In genomic region chr18:64993695-64994094, GRCh38 we compare ENCODE assay signal across 21 cellular contexts.
DNase-seq lines count a peak whose midpoint lies in the region; ATAC-seq, FAIRE-seq and TF ChIP-seq lines count a peak whose summit lies in the region.
"Had no signal": no experiment of that assay in that cellular context is flagged by ENCODE, and none has a peak within 500 bp of the region (broad histone marks: within the 10 kb centered on the region; RNA-seq: fewer than 3 reads in every experiment).

No MANE protein-coding gene starts in this region.

- H3K9ac ChIP-seq in KMS-11: peak overlapping the region; percentile 68
- no peak overlapping the region for H3K9ac ChIP-seq in neuronal stem cell (ENCODE audit: low read depth, low read length, poor library complexity)
- H3K9ac ChIP-seq: BLaER1 had no signal

- H3K4me3 ChIP-seq in KMS-11 (IDR thresholded peaks at IDR 0.05; ENCODE audit: insufficient read depth, low read depth, low read length) (peak overlapping the region; percentile 32), neuronal stem cell (ENCODE audit: low read length in 2 of 2) (no peak overlapping the region)
- H3K4me3 ChIP-seq: BLaER1, cardiac muscle cell, K562, uterus had no signal

- H2BK120ac ChIP-seq in neuronal stem cell (ENCODE audit: low read depth, low read length): no peak overlapping the region

- peak overlapping the region; percentile 71 for H3K4me2 ChIP-seq in KMS-11
- no peak overlapping the region for H3K4me2 ChIP-seq in neuronal stem cell (ENCODE audit: insufficient read depth, low read length, poor library complexity, severe bottlenecking)
- H3K4me2 ChIP-seq: BLaER1 had no signal

- H4K8ac ChIP-seq in neuronal stem cell (ENCODE audit: low read depth, low read length): no peak overlapping the region

- no peak overlapping the region for H2BK12ac ChIP-seq in neuronal stem cell (ENCODE audit: low read length)

- no peak for ATAC-seq in GM21529 (IDR thresholded peaks at IDR 0.05; ENCODE audit: unreplicated experiment)
- ATAC-seq: activated CD8-positive, alpha-beta memory T cell treated with anti-CD3 and anti-CD28 coated beads, Interleukin-2, amount 10 ng/mL, durations not matched to agents 7 days and 5 days; K562; natural killer cell treated with Interleukin-12 subunit alpha and Interleukin-12 subunit beta and Interleukin-15 and Interleukin-18, amount 100 ng/mL, for 72 hours had no signal

- peak overlapping the region; percentile 77 for H3K27ac ChIP-seq in KMS-11
- no peak overlapping the region for H3K27ac ChIP-seq in neuronal stem cell (replicated peaks; ENCODE audit: low read length)
- H3K27ac ChIP-seq: BLaER1, cardiac muscle cell, uterus had no signal

- DNase-seq in NOMO-1 treated with DMSO at 0.1 percent for 48 hours (lab: John Stamatoyannopoulos, UW; ENCODE audit: unreplicated experiment) (peak; percentile 27), NOMO-1 treated with dmso at 0.1 percent for 144 hours (lab: John Stamatoyannopoulos, UW; ENCODE audit: unreplicated experiment) (no peak), astrocyte of the hippocampus (ENCODE audit: low read depth, low spot score) (peak; percentile 3), neuronal stem cell (ENCODE audit: low spot score) (no peak), HTR-8/SVneo (ENCODE audit: insufficient read length, low spot score) (no peak), NCI-H82 treated with DMSO at 0.1 percent for 48 hours (lab: John Stamatoyannopoulos, UW; ENCODE audit: unreplicated experiment) (no peak)
- DNase-seq: activated CD4-positive, CD25-positive, alpha-beta regulatory T cell; activated CD8-positive, alpha-beta memory T cell treated with anti-CD3 and anti-CD28 coated beads, Interleukin-2, amount 10 ng/mL, durations not matched to agents 7 days and 5 days; NCI-H1048; NCI-H2029; stimulated activated CD4-positive, alpha-beta T cell treated with anti-CD3 and anti-CD28 coated beads, Interleukin-4, amount 100 ng/mL, for 4 hours; uterus had no signal

- no peak overlapping the region for H3K18ac ChIP-seq in neuronal stem cell (ENCODE audit: low read length)

- H3K4me1 ChIP-seq in KMS-11 (ENCODE audit: low read depth, poor library complexity, severe bottlenecking) (peaks cover 9% of the 10 kb centered on the region), neuronal stem cell (ENCODE audit: control insufficient read depth in 2 of 2, insufficient read depth in 1 of 2, low read depth in 1 of 2, low read length in 2 of 2) (peaks cover 0 to 2% of the 10 kb centered on the region in 2 donors)
- H3K4me1 ChIP-seq: uterus had no signal

- H3K9me3 ChIP-seq in neuronal stem cell (replicated peaks in 1 of 2; ENCODE audit: control insufficient read depth in 2 of 2, insufficient read depth in 1 of 2, low read depth in 1 of 2, low read length in 2 of 2): no peaks in the 10 kb centered on the region
- H3K9me3 ChIP-seq: BLaER1, uterus had no signal

- no peak overlapping the region for H3K23ac ChIP-seq in neuronal stem cell (ENCODE audit: low read depth, low read length, poor library complexity)

- no CpG with 5 or more reads among the region's 3 CpGs for WGBS in neuronal stem cell (ENCODE audit: extremely low coverage in 2 of 2, insufficient read length in 2 of 2, insufficient replicate concordance in 1 of 2), 2 donors

- no peaks in the 10 kb centered on the region for H4K20me1 ChIP-seq in KMS-11 (ENCODE audit: insufficient read depth)
- H4K20me1 ChIP-seq: BLaER1 had no signal

- H4K91ac ChIP-seq in neuronal stem cell (ENCODE audit: low read depth, low read length, poor library complexity): no peak overlapping the region

- no peak overlapping the region for H3K14ac ChIP-seq in neuronal stem cell (ENCODE audit: low read length)

- H2BK15ac ChIP-seq in neuronal stem cell (ENCODE audit: low read length): no peak overlapping the region

- H3K27me3 ChIP-seq in KMS-11 (ENCODE audit: insufficient read depth, low read depth): no peaks in the 10 kb centered on the region
- no peaks in the 10 kb centered on the region for H3K27me3 ChIP-seq in neuronal stem cell (ENCODE audit: control insufficient read depth in 3 of 3, insufficient read depth in 3 of 3, low read depth in 1 of 3, low read length in 3 of 3)
- H3K27me3 ChIP-seq: BLaER1, cardiac muscle cell, uterus had no signal

- no peak overlapping the region for H2AK5ac ChIP-seq in neuronal stem cell (ENCODE audit: low read depth, low read length)

- no peaks in the 10 kb centered on the region for H3K36me3 ChIP-seq in KMS-11 (ENCODE audit: insufficient read depth)
- no peaks in the 10 kb centered on the region for H3K36me3 ChIP-seq in neuronal stem cell (replicated peaks in 1 of 2; ENCODE audit: control insufficient read depth in 2 of 2, insufficient read depth in 2 of 2, low read length in 2 of 2)
- H3K36me3 ChIP-seq: BLaER1, cardiac muscle cell, uterus had no signal

- TF ChIP-seq CTCF in KMS-11 (conservative IDR thresholded peaks at IDR 0.05; ENCODE audit: low read depth, low read length): no peak

- H3K4ac ChIP-seq in neuronal stem cell (ENCODE audit: low read length): no peak overlapping the region

- no peak overlapping the region for H2BK5ac ChIP-seq in neuronal stem cell (ENCODE audit: low read length)

- H2AFZ ChIP-seq in KMS-11 (ENCODE audit: low read depth) (peak overlapping the region; percentile 84), neuronal stem cell (ENCODE audit: low read length) (peak overlapping the region; percentile 31)

- FAIRE-seq in HTR-8/SVneo (lab: Jason Lieb, UNC): no peak
- FAIRE-seq: G401.6, GM12891, K562, keratinocyte had no signal

- no peaks in the 10 kb centered on the region for H3K79me2 ChIP-seq in KMS-11 (ENCODE audit: insufficient read depth, low read depth)

- no peaks in the 10 kb centered on the region for H3K79me1 ChIP-seq in neuronal stem cell (ENCODE audit: low read depth, low read length)

Comparison
In these comparisons a context has a peak if more than half of its experiments do, and no peak if none do; other contexts are left out.
1. DNase-seq: peak in NOMO-1 treated with DMSO at 0.1 percent for 48 hours (single experiment) and astrocyte of the hippocampus (single experiment); none in NOMO-1 treated with dmso at 0.1 percent for 144 hours (single experiment), neuronal stem cell (single experiment), HTR-8/SVneo (single experiment) and NCI-H82 treated with DMSO at 0.1 percent for 48 hours (single experiment).